Comparison of ENCODE assay signal across 29 cellular contexts in the genomic region with DNA sequence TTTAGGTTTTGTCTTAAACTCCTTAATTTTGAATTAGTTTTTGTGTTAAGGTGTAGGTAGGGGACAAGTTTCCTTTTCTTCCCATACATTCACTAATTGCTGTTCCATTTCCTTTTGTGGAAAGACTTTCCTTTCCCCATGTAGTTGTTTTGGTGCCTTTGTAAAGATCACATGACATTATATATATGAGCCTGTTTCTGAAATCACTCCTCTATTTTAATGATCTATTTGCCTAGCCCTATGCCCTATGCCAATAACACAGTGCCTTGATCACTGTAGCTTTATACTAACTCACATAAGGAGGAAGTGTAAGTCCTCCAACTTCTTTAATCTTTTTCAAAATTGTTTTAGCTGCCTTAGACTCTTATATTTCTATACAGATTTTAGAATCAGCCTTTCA.
"Had no signal": no experiment of that assay in that cellular context is flagged by ENCODE, and none has a peak within 500 bp of the region (broad histone marks: within the 10 kb centered on the region; RNA-seq: fewer than 3 reads in every experiment).

No MANE protein-coding gene starts in this region.

- H3K9me3 Mint-ChIP-seq: dendritic cell treated with granulocyte-macrophage colony-stimulating factor and Interleukin-4, amounts not matched to agents 40 ng/mL and 50 ng/mL, for 4 days; effector memory CD8-positive, alpha-beta T cell; endodermal cell; memory B cell; naive B cell had no signal

- H3K4me1 Mint-ChIP-seq: endodermal cell, immature natural killer cell, memory B cell, naive B cell had no signal

- H3K27ac Mint-ChIP-seq: dendritic cell treated with granulocyte-macrophage colony-stimulating factor and Interleukin-4, amounts not matched to agents 40 ng/mL and 50 ng/mL, for 4 days; effector memory CD8-positive, alpha-beta T cell; endodermal cell; immature natural killer cell; memory B cell; naive B cell had no signal

- H2AFZ ChIP-seq: hepatocyte had no signal

- H3K4me2 ChIP-seq: hepatocyte had no signal

- H3K9me3 ChIP-seq: colonic mucosa, esophagus squamous epithelium, gastrocnemius medialis, heart left ventricle, left lung had no signal

- ATAC-seq: effector memory CD8-positive, alpha-beta T cell; esophagus mucosa; gastrocnemius medialis; heart left ventricle; left lung; left ventricle myocardium superior had no signal

- H3K36me3 ChIP-seq: colonic mucosa, esophagus squamous epithelium, gastrocnemius medialis, left lung had no signal

- H3K27me3 Mint-ChIP-seq: dendritic cell treated with granulocyte-macrophage colony-stimulating factor and Interleukin-4, amounts not matched to agents 40 ng/mL and 50 ng/mL, for 4 days; memory B cell had no signal

- H3K36me3 Mint-ChIP-seq: immature natural killer cell, memory B cell, naive B cell had no signal

- H3K4me3 ChIP-seq: colonic mucosa, esophagus squamous epithelium, gastrocnemius medialis, heart left ventricle, hepatocyte, left lung, lung had no signal

- H3K79me2 ChIP-seq: hepatocyte had no signal

- H3K27me3 ChIP-seq: colonic mucosa, esophagus squamous epithelium, gastrocnemius medialis, heart left ventricle, hepatocyte, left lung had no signal

- H3K27ac ChIP-seq: colonic mucosa, epithelial cell of prostate, esophagus squamous epithelium, gastrocnemius medialis, heart left ventricle, hepatocyte, left lung had no signal

- DNase-seq: colonic mucosa; cortex of kidney; effector CD8-positive, alpha-beta T cell; effector memory CD8-positive, alpha-beta T cell; endodermal cell; erythroblast; esophagus squamous epithelium; foreskin fibroblast; foreskin melanocyte; gastrocnemius medialis; heart left ventricle; hypothalamus; immature natural killer cell; islet precursor cell; kidney; kidney glomerular epithelial cell; left lung; left ventricle myocardium superior; mammary epithelial cell; mesendoderm; midbrain; naive B cell had no signal

- H3K4me3 Mint-ChIP-seq: dendritic cell treated with granulocyte-macrophage colony-stimulating factor and Interleukin-4, amounts not matched to agents 40 ng/mL and 50 ng/mL, for 4 days; effector memory CD8-positive, alpha-beta T cell; endodermal cell; immature natural killer cell; memory B cell; naive B cell had no signal

- FAIRE-seq: endometrium, kidney had no signal

- H3K4me1 ChIP-seq: colonic mucosa, esophagus squamous epithelium, gastrocnemius medialis, heart left ventricle, left lung had no signal
